In genomic region chr10:14047431-14047830, GRCh38 we compare ENCODE assay signal across 15 cellular contexts.
"Had no signal": no experiment of that assay in that cellular context is flagged by ENCODE, and none has a peak within 500 bp of the region (broad histone marks: within the 10 kb centered on the region; RNA-seq: fewer than 3 reads in every experiment).

No MANE protein-coding gene starts in this region.

- H3K36me3 ChIP-seq: ovary, suprapubic skin, thyroid gland, uterus had no signal

- H3K4me1 ChIP-seq: suprapubic skin, thyroid gland, uterus had no signal

- H3K4me1 Mint-ChIP-seq: stimulated activated effector memory CD8-positive, alpha-beta T cell treated with anti-CD3 and anti-CD28 coated beads, Interleukin-12 subunit alpha, Interleukin-12 subunit beta, amount 100 ng/mL, for 72 hours had no signal

- H3K27ac Mint-ChIP-seq: progenitor cell of endocrine pancreas; stimulated activated effector memory CD8-positive, alpha-beta T cell treated with anti-CD3 and anti-CD28 coated beads, Interleukin-12 subunit alpha, Interleukin-12 subunit beta, amount 100 ng/mL, for 72 hours; type B pancreatic cell had no signal

- H3K27ac ChIP-seq: ovary, suprapubic skin, thyroid gland, uterus had no signal

- H3K4me3 ChIP-seq: ovary, smooth muscle cell, suprapubic skin, thyroid gland, uterus had no signal

- DNase-seq: effector memory CD4-positive, alpha-beta T cell; naive thymus-derived CD8-positive, alpha-beta T cell; ovary; right cardiac atrium; stimulated activated CD4-positive, alpha-beta T cell treated with anti-CD3 and anti-CD28 coated beads, Interleukin-4, amount 100 ng/mL, for 1 hour; stimulated activated CD8-positive, alpha-beta memory T cell treated with anti-CD3 and anti-CD28 coated beads, Interleukin-4, amount 100 ng/mL, for 48 hours; stimulated activated naive CD8-positive, alpha-beta T cell treated with anti-CD3 and anti-CD28 coated beads, Interleukin-15, Interleukin-2, amounts not matched to agents 100 U/mL and 50 U/mL, for 24 hours; thyroid gland; uterus had no signal

- H3K4me3 Mint-ChIP-seq: naive thymus-derived CD8-positive, alpha-beta T cell; stimulated activated effector memory CD8-positive, alpha-beta T cell treated with anti-CD3 and anti-CD28 coated beads, Interleukin-12 subunit alpha, Interleukin-12 subunit beta, amount 100 ng/mL, for 72 hours; type B pancreatic cell had no signal

- H3K9me3 Mint-ChIP-seq: type B pancreatic cell had no signal

- H3K27me3 ChIP-seq: ovary, suprapubic skin, thyroid gland, uterus had no signal

- H3K36me3 Mint-ChIP-seq: stimulated activated effector memory CD8-positive, alpha-beta T cell treated with anti-CD3 and anti-CD28 coated beads, Interleukin-12 subunit alpha, Interleukin-12 subunit beta, amount 100 ng/mL, for 72 hours; type B pancreatic cell had no signal

- H3K9me3 ChIP-seq: ovary, suprapubic skin, thyroid gland, uterus had no signal

- ATAC-seq: esophagus mucosa; naive thymus-derived CD8-positive, alpha-beta T cell; right cardiac atrium; stimulated activated effector memory CD8-positive, alpha-beta T cell treated with anti-CD3 and anti-CD28 coated beads, Interleukin-12 subunit alpha, Interleukin-12 subunit beta, amount 100 ng/mL, for 72 hours; stimulated activated naive CD8-positive, alpha-beta T cell treated with anti-CD3 and anti-CD28 coated beads, Interleukin-15, Interleukin-2, amounts not matched to agents 100 U/mL and 50 U/mL, for 24 hours had no signal

- H3K4me2 ChIP-seq: smooth muscle cell had no signal
